14 cellular contexts compared by ENCODE assay signal in the genomic region with DNA sequence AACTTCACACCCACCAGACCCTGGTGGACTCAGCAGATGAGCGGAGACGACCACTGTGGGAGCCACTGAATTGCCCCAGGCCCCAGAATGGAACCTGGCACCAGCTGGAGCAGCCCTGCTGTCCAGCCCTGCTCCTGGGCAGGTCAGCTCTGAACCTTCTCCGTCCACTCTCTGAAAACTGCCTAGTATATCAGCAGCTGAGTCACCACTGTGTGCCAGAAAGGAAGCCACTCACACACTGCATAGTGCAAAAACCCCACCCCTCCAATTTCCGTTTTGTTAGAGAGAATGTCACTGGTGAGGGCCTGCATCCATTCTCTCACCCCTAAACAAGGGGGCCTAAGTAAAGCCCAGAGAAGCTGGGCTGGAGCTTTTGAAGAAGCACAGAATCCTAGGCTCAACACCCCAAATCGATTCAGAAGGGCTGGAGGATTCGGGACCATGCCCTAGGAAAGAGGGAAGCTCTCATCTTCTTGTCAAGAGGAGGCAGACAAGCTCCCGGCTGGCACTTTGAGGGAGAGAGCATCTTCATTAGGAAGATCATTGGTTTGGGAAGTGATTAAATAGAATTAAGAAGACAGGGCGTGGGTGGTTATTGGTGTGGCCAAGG. TPM values are rescaled to one million over a fixed set of nuclear protein-coding genes. Genes with fewer than 3 reads are reported as not detected.
DNase-seq lines count a peak whose midpoint lies in the region; ATAC-seq and TF ChIP-seq lines count a peak whose summit lies in the region.
"Had no signal": no experiment of that assay in that cellular context is flagged by ENCODE, and none has a peak within 500 bp of the region (broad histone marks: within the 10 kb centered on the region; RNA-seq: fewer than 3 reads in every experiment).

No MANE protein-coding gene starts in this region.

- DNase-seq in H7 (peak; percentile 6), neural crest cell (ENCODE audit: low read depth, low spot score) (no peak), GM20000 (ENCODE audit: low spot score) (no peak), trophoblast cell (no peak), sciatic nerve (ENCODE audit: low spot score) (no peak)
- DNase-seq: amniotic stem cell, Calu3, NCI-H2029 treated with DMSO at 0.1 percent for 48 hours, PC-9 had no signal

- H4K91ac ChIP-seq in trophoblast cell (ENCODE audit: low read depth, low read length) = no peak overlapping the region

- no peak overlapping the region for H3K9ac ChIP-seq in trophoblast cell (ENCODE audit: low read length)

- H3K4me3 ChIP-seq in H7 (ENCODE audit: insufficient read depth, low read depth, low read length) (no peak overlapping the region), trophoblast cell (ENCODE audit: low read depth, low read length) (no peak overlapping the region)
- H3K4me3 ChIP-seq: K562, PC-9 had no signal

- no peak overlapping the region for H3K4me2 ChIP-seq in trophoblast cell (ENCODE audit: low read length)
- H3K4me2 ChIP-seq: PC-9 had no signal

- no peaks in the 10 kb centered on the region for H3K4me1 Mint-ChIP-seq in T-helper 1 cell treated with Interleukin-12 subunit alpha and Interleukin-12 subunit beta and Interleukin-4 antibody, amounts not matched to agents 30 μg/mL and 1 μg/mL, for 36 hours (ENCODE audit: low read depth)
- H3K4me1 Mint-ChIP-seq in neural crest cell = peaks cover 38% of the 10 kb centered on the region
- H3K4me1 Mint-ChIP-seq: stimulated activated memory B cell treated with anti-CD40 and anti-IgM and Interleukin-4, amounts not matched to agents 10 μg/mL and 1 μg/mL and 100 μg/mL, for 72 hours had no signal

- no peaks in the 10 kb centered on the region for H3K36me3 Mint-ChIP-seq in T-helper 1 cell treated with Interleukin-12 subunit alpha and Interleukin-12 subunit beta and Interleukin-4 antibody, amounts not matched to agents 30 μg/mL and 1 μg/mL, for 36 hours (ENCODE audit: low read depth)
- H3K36me3 Mint-ChIP-seq in neural crest cell (ENCODE audit: low read depth) = no peaks in the 10 kb centered on the region
- H3K36me3 Mint-ChIP-seq: stimulated activated memory B cell treated with anti-CD40 and anti-IgM and Interleukin-4, amounts not matched to agents 10 μg/mL and 1 μg/mL and 100 μg/mL, for 72 hours had no signal

- no peak overlapping the region for H2BK120ac ChIP-seq in trophoblast cell (ENCODE audit: insufficient read depth, low read length, poor library complexity)

- no peak overlapping the region for H3K4me3 Mint-ChIP-seq in T-helper 1 cell treated with Interleukin-12 subunit alpha and Interleukin-12 subunit beta and Interleukin-4 antibody, amounts not matched to agents 30 μg/mL and 1 μg/mL, for 36 hours
- H3K4me3 Mint-ChIP-seq in neural crest cell = peak overlapping the region; percentile 14
- H3K4me3 Mint-ChIP-seq: stimulated activated memory B cell treated with anti-CD40 and anti-IgM and Interleukin-4, amounts not matched to agents 10 μg/mL and 1 μg/mL and 100 μg/mL, for 72 hours; T-helper 2 cell treated with Interferon-gamma antibody and Interleukin-4, amounts not matched to agents 5 μg/mL and 100 μg/mL, for 36 hours had no signal

- no peak overlapping the region for H2BK12ac ChIP-seq in trophoblast cell (ENCODE audit: low read length)

- H3K23ac ChIP-seq in trophoblast cell (ENCODE audit: low read length) = no peak overlapping the region

- intact Hi-C loops in sciatic nerve (cut with DNase I) = no loop called here

- no peak overlapping the region for H2AFZ ChIP-seq in trophoblast cell (ENCODE audit: insufficient read depth, low read length, poor library complexity)
- H2AFZ ChIP-seq: PC-9 had no signal

- H3K27me3 ChIP-seq in H7 (ENCODE audit: control insufficient read depth, insufficient read depth, low read length) (no peaks in the 10 kb centered on the region), trophoblast cell (ENCODE audit: insufficient read depth, low read length) (no peaks in the 10 kb centered on the region)

- H2BK5ac ChIP-seq in trophoblast cell (ENCODE audit: low read depth, low read length, poor library complexity) = no peak overlapping the region

- no peak overlapping the region for H4K8ac ChIP-seq in trophoblast cell (ENCODE audit: low read depth, low read length)

- no peaks in the 10 kb centered on the region for H3K9me3 ChIP-seq in trophoblast cell (ENCODE audit: insufficient read depth, low read depth, low read length)

- no peaks in the 10 kb centered on the region for H3K9me3 Mint-ChIP-seq in T-helper 1 cell treated with Interleukin-12 subunit alpha and Interleukin-12 subunit beta and Interleukin-4 antibody, amounts not matched to agents 30 μg/mL and 1 μg/mL, for 36 hours
- H3K9me3 Mint-ChIP-seq in neural crest cell = no peaks in the 10 kb centered on the region
- H3K9me3 Mint-ChIP-seq: stimulated activated memory B cell treated with anti-CD40 and anti-IgM and Interleukin-4, amounts not matched to agents 10 μg/mL and 1 μg/mL and 100 μg/mL, for 72 hours; T-helper 2 cell treated with Interferon-gamma antibody and Interleukin-4, amounts not matched to agents 5 μg/mL and 100 μg/mL, for 36 hours had no signal

- no peak overlapping the region for H4K12ac ChIP-seq in trophoblast cell (ENCODE audit: low read depth, low read length)

- H3K27ac Mint-ChIP-seq in T-helper 1 cell treated with Interleukin-12 subunit alpha and Interleukin-12 subunit beta and Interleukin-4 antibody, amounts not matched to agents 30 μg/mL and 1 μg/mL, for 36 hours = peak overlapping the region; percentile 62
- H3K27ac Mint-ChIP-seq in neural crest cell (ENCODE audit: unreplicated experiment) = no peak overlapping the region
- H3K27ac Mint-ChIP-seq: stimulated activated memory B cell treated with anti-CD40 and anti-IgM and Interleukin-4, amounts not matched to agents 10 μg/mL and 1 μg/mL and 100 μg/mL, for 72 hours; T-helper 2 cell treated with Interferon-gamma antibody and Interleukin-4, amounts not matched to agents 5 μg/mL and 100 μg/mL, for 36 hours had no signal

- no peaks in the 10 kb centered on the region for H3K79me2 ChIP-seq in trophoblast cell (ENCODE audit: control insufficient read depth, insufficient read depth, low read length, poor library complexity)

- H3K36me3 ChIP-seq in H7 (replicated peaks; ENCODE audit: control insufficient read depth, insufficient read depth, low read length) (no peaks in the 10 kb centered on the region), trophoblast cell (ENCODE audit: control insufficient read depth in 1 of 2, insufficient read depth in 2 of 2, low read length in 2 of 2) (no peaks in the 10 kb centered on the region)

- TF ChIP-seq CTCF in neural crest cell (conservative IDR thresholded peaks at IDR 0.05) (no peak), GM20000 (IDR thresholded peaks at IDR 0.05; ENCODE audit: extremely low read depth, missing control alignments) (no peak)

- H3K14ac ChIP-seq in trophoblast cell (ENCODE audit: low read length) = no peak overlapping the region

- H3K27me3 Mint-ChIP-seq in T-helper 1 cell treated with Interleukin-12 subunit alpha and Interleukin-12 subunit beta and Interleukin-4 antibody, amounts not matched to agents 30 μg/mL and 1 μg/mL, for 36 hours (ENCODE audit: low read depth) = no peaks in the 10 kb centered on the region
- H3K27me3 Mint-ChIP-seq in neural crest cell (ENCODE audit: low read depth) = no peaks in the 10 kb centered on the region

- no peaks in the 10 kb centered on the region for H3K79me1 ChIP-seq in trophoblast cell (ENCODE audit: low read length)

- ATAC-seq in esophagus mucosa = peak; percentile 34
- no peak for ATAC-seq in sciatic nerve
- ATAC-seq: K562; stimulated activated memory B cell treated with anti-CD40 and anti-IgM and Interleukin-4, amounts not matched to agents 10 μg/mL and 1 μg/mL and 100 μg/mL, for 72 hours had no signal

- H3K4me1 ChIP-seq in trophoblast cell (ENCODE audit: control insufficient read depth in 1 of 2, insufficient read depth in 2 of 2, low read length in 2 of 2) = peaks cover 4 to 10% of the 10 kb centered on the region in 2 experiments

- no peak overlapping the region for H3K18ac ChIP-seq in trophoblast cell (ENCODE audit: low read length)

- H3K4ac ChIP-seq in trophoblast cell (ENCODE audit: low read depth, low read length) = no peak overlapping the region

- no CpG with 5 or more reads among the region's 8 CpGs for WGBS in trophoblast cell (ENCODE audit: extremely low coverage, insufficient coverage, insufficient read length)

- H2AK5ac ChIP-seq in trophoblast cell (ENCODE audit: low read length) = no peak overlapping the region

- H3K27ac ChIP-seq in trophoblast cell (ENCODE audit: low read depth, low read length) = no peak overlapping the region
- H3K27ac ChIP-seq: PC-9 had no signal

RNA-seq across cellular contexts. Expression of gene GALNT18, which starts 44.5 kb away (rescaled TPM):
- total RNA-seq in H7 (2014; rRNA removed; shearing (Covaris generic)) = 1.9 and 2.5 TPM in 2 replicates
- total RNA-seq in esophagus mucosa (9.4 TPM), neural crest cell (2.5 and 2.8 TPM in 2 replicates), sciatic nerve (19.0 TPM)
- 1.5 TPM in 2 replicates for polyA plus RNA-seq in trophoblast cell (2013)
- total RNA-seq: K562, PC-9 had no signal
- polyA plus RNA-seq: K562 had no signal
